ENCODE assay signal across 8 cellular contexts in genomic region chr19:16078311-16078758, GRCh38. TPM values are rescaled to one million over a fixed set of nuclear protein-coding genes. Genes with fewer than 3 reads are reported as not detected.
DNase-seq lines count a peak whose midpoint lies in the region; ATAC-seq and TF ChIP-seq lines count a peak whose summit lies in the region.

No MANE protein-coding gene starts in this region.

- DNase-seq in GM12864 (ENCODE audit: low read depth) (no peak), RKO (ENCODE audit: low spot score) (peak; percentile 83), breast epithelium (ENCODE audit: low spot score in 2 of 2) (peak; percentile 50 to 54), right lobe of liver (no peak), cortex of kidney (lab: John Stamatoyannopoulos, UW) (no peak), NCI-H187 treated with DMSO at 0.1 percent for 48 hours (lab: John Stamatoyannopoulos, UW) (no peak), NCI-H69 (lab: John Stamatoyannopoulos, UW) (no peak)

- TF ChIP-seq POLR2A in breast epithelium (IDR thresholded peaks at IDR 0.05), result no peak
- no peak for TF ChIP-seq POLR2A in right lobe of liver (IDR thresholded peaks at IDR 0.05)

- H3K4me1 ChIP-seq in breast epithelium (peaks cover 0 to 3% of the 10 kb centered on the region in 2 donors), right lobe of liver (peaks cover 0 to 13% (median 0%) of the 10 kb centered on the region in 4 donors), thymus (ENCODE audit: control insufficient read depth, insufficient read depth, low read length) (peaks cover 31% of the 10 kb centered on the region)

- H3K27me3 ChIP-seq in breast epithelium (no peaks in the 10 kb centered on the region), right lobe of liver (no peaks in the 10 kb centered on the region), thymus (ENCODE audit: control insufficient read depth, insufficient read depth) (no peaks in the 10 kb centered on the region)

- H3K4me3 ChIP-seq in GM12864 (ENCODE audit: low read depth, low read length), result peak overlapping the region; percentile 77
- peak overlapping the region; percentile 91 to 99 (median 96) for H3K4me3 ChIP-seq in breast epithelium
- H3K4me3 ChIP-seq in right lobe of liver, result peak overlapping the region; percentile 59 to 64 (median 59)
- H3K4me3 ChIP-seq in thymus (ENCODE audit: low read length), result peak overlapping the region; percentile 94

- H3K9me3 ChIP-seq in breast epithelium (no peaks in the 10 kb centered on the region), right lobe of liver (no peaks in the 10 kb centered on the region), thymus (ENCODE audit: control insufficient read depth) (no peaks in the 10 kb centered on the region)

- 51% methylated on average over 9 of the region's 9 CpGs for WGBS in right lobe of liver (ENCODE audit: insufficient coverage, low coverage, low lambda C conversion rate, missing lambda C conversion rate)
- 9% methylated on average over 9 of the region's 9 CpGs for WGBS in thymus

- intact Hi-C loops in breast epithelium (cut with DNase I; ENCODE audit: low total_unique reads) (loop anchor here (5.0 kb wide), 1 partner anchor 244 kb away; the partner anchor contains the start of gene KLF2), right lobe of liver (cut with DNase I) (no loop called here)

- no peak for ATAC-seq in right lobe of liver

- H3K36me3 ChIP-seq in breast epithelium (no peaks in the 10 kb centered on the region), right lobe of liver (no peaks in the 10 kb centered on the region), thymus (ENCODE audit: control insufficient read depth, insufficient read depth) (peaks cover 24% of the 10 kb centered on the region)

- TF ChIP-seq CTCF in GM12864 (IDR thresholded peaks at IDR 0.05; ENCODE audit: low read depth, low read length, missing control alignments) (no peak), breast epithelium (IDR thresholded peaks at IDR 0.05) (no peak), right lobe of liver (IDR thresholded peaks at IDR 0.05) (no peak)

- H3K27ac ChIP-seq in breast epithelium (peak overlapping the region; percentile 100), right lobe of liver (peak overlapping the region; percentile 92 to 96 (median 93)), thymus (ENCODE audit: low read depth) (peak overlapping the region; percentile 88)

RNA-seq across cellular contexts. Expression of gene TPM4, which starts 2.0 kb away (rescaled TPM):
- total RNA-seq in breast epithelium, result 100 to 1,000 TPM; 257 to 652 (median 430) TPM
- 10 to 100 TPM; 13.7 to 90.2 (median 45.6) TPM for total RNA-seq in right lobe of liver
- 253 TPM for polyA plus RNA-seq in thymus

RNA-seq across cellular contexts. Expression of gene RAB8A, which starts 33.4 kb away (rescaled TPM):
- 10 to 100 TPM; 34.7 to 40.6 (median 38.8) TPM for total RNA-seq in breast epithelium
- 10 to 100 TPM; 59.5 to 88.4 (median 72.5) TPM for total RNA-seq in right lobe of liver
- polyA plus RNA-seq in thymus, result 32.8 TPM

Comparison
In these comparisons a context has a peak if more than half of its experiments do, and no peak if none do; other contexts are left out.
1. DNase-seq: peak in RKO (single experiment) and breast epithelium (2 of 2); none in GM12864 (single experiment), right lobe of liver (0 of 3), cortex of kidney (single experiment), NCI-H187 treated with DMSO at 0.1 percent for 48 hours (single experiment) and NCI-H69 (single experiment).
2. Peak in every context shown above with its lines, with median percentiles within 50 percentile points of each other: H3K4me3 ChIP-seq and H3K27ac ChIP-seq.